9 cellular contexts compared by ENCODE assay signal in the genomic region with DNA sequence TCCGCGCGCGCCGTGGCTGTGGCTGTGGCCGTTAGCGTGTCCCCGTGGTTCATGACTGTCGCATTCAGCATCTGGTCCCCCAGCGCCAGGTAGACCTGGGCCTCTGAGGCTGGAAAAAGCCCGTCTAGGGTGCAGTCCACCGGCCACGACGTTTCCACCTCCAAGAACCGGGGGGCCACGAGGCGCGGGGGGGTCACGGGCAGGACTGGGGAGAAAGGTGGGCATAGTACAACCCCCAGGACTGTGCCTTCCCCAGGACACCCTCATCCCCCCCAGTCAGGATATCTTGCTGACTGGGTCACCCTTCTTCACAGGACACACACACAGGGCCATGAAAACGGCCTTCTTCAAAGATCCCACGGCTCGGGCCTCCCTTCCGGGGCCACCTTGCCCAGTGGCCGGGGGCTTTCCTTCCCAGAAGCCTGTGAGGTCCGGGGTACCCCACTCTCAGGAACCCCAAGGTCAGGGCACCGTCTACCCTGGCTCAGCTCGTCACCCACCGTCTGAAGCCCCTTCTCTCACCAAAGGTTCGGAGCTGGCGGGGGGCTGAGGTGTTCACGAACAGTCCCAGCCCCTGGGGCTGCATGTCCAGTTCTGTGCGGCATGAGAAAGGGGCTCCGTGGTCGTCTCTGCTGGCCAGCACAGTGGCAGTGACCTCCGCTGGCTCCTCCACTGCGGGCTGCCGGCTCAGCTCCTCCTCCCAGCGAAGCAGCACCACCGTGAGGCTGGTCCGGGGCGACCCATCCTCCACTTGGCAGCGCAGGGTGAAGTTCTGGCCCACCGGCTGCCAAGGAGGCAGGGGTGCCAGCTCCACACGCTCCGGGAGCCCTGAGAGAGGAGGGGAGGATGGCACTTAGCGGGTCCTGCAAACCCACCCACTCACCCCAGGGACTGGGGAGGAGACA. TPM values are rescaled to one million over a fixed set of nuclear protein-coding genes. Genes with fewer than 3 reads are reported as not detected.
DNase-seq lines count a peak whose midpoint lies in the region; ATAC-seq, FAIRE-seq and TF ChIP-seq lines count a peak whose summit lies in the region.
"Had no signal": no experiment of that assay in that cellular context is flagged by ENCODE, and none has a peak within 500 bp of the region (broad histone marks: within the 10 kb centered on the region; RNA-seq: fewer than 3 reads in every experiment).

No MANE protein-coding gene starts in this region.

- peak overlapping the region; percentile 8 for H3K9ac ChIP-seq in trophoblast cell (ENCODE audit: low read length)

- no peak overlapping the region for H3K23ac ChIP-seq in trophoblast cell (ENCODE audit: low read length)

- H3K36me3 ChIP-seq in BJ (ENCODE audit: control insufficient read depth, insufficient read depth, low read length) (no peaks in the 10 kb centered on the region; the same call in 1 of the 2 replicates), RWPE2 (ENCODE audit: low read depth) (peaks cover 13% of the 10 kb centered on the region; the same call in 1 of the 2 replicates), trophoblast cell (ENCODE audit: control insufficient read depth in 1 of 2, insufficient read depth in 2 of 2, low read length in 2 of 2) (peaks cover 2 to 5% of the 10 kb centered on the region in 2 experiments), small intestine (ENCODE audit: control insufficient read depth in 2 of 2, insufficient read depth in 2 of 2, low read length in 2 of 2) (peaks cover 0 to 1% of the 10 kb centered on the region in 2 donors)

- POLR2A ChIA-PET in BJ (lab: Charles Lee) = interaction anchor here (0.6 kb wide), 1 partner anchor 9 kb away, joined by 6 read pairs; no protein-coding TSS in a partner anchor

- no peak overlapping the region for H2AK5ac ChIP-seq in trophoblast cell (ENCODE audit: low read length)

- CTCF ChIA-PET in BJ (lab: Yijun Ruan, JAX) = interaction anchor here (0.6 to 2.6 kb wide), 8 partner anchors 7 to 335 kb away, joined by 3 to 14 read pairs (median 4); no protein-coding TSS in a partner anchor

- no peak for FAIRE-seq in H54 (lab: Jason Lieb, UNC)
- FAIRE-seq in small intestine (lab: Jason Lieb, UNC) = no peak

- no peak for TF ChIP-seq POLR2A in H54 (IDR thresholded peaks at IDR 0.05; ENCODE audit: low read depth, low read length)

- no CpG with 5 or more reads among the region's 46 CpGs for WGBS in trophoblast cell (ENCODE audit: extremely low coverage, insufficient coverage, insufficient read length)
- WGBS in small intestine, 3 donors = 45 to 54% (median 52%) methylated on average over 41 to 46 of the region's 46 CpGs

- H3K27ac ChIP-seq in RWPE2 (ENCODE audit: poor library complexity, severe bottlenecking) (no peak overlapping the region), trophoblast cell (ENCODE audit: low read depth, low read length) (no peak overlapping the region), small intestine (ENCODE audit: low read depth in 1 of 2, low read length in 1 of 2) (no peak overlapping the region)

- DNase-seq in BJ (ENCODE audit: low read depth) = no peak
- DNase-seq in RWPE2 (ENCODE audit: low spot score) = no peak
- DNase-seq in fibroblast of the aortic adventitia (ENCODE audit: low read depth) = no peak
- DNase-seq in trophoblast cell = no peak
- no peak for DNase-seq in H54 (ENCODE audit: insufficient read length, low spot score)
- DNase-seq in small intestine = no peak
- DNase-seq in SK-N-DZ (ENCODE audit: low spot score) = no peak
- DNase-seq: activated T-cell treated with anti-CD3 and anti-CD28 coated beads, Interleukin-2, amount 50 U/mL, for 4 hours had no signal

- no peak overlapping the region for H2BK120ac ChIP-seq in trophoblast cell (ENCODE audit: insufficient read depth, low read length, poor library complexity)

- peaks cover 6% of the 10 kb centered on the region for H3K79me1 ChIP-seq in trophoblast cell (ENCODE audit: low read length)

- peak overlapping the region; percentile 10; the same call in 1 of the 2 replicates for H3K4me3 ChIP-seq in BJ (ENCODE audit: low read depth, low read length)
- peak overlapping the region; percentile 84 for H3K4me3 ChIP-seq in RWPE2 (ENCODE audit: severe bottlenecking)
- H3K4me3 ChIP-seq in fibroblast of the aortic adventitia (ENCODE audit: low read depth, low read length) = peak overlapping the region; percentile 53
- H3K4me3 ChIP-seq in trophoblast cell (ENCODE audit: low read depth, low read length) = no peak overlapping the region
- peak overlapping the region in 1 of 2 donors; percentile 90 for H3K4me3 ChIP-seq in small intestine (ENCODE audit: low read depth in 1 of 2, low read length in 2 of 2)

- no peak for TF ChIP-seq CTCF in BJ (IDR thresholded peaks at IDR 0.05; ENCODE audit: insufficient read depth, low read depth, low read length)
- TF ChIP-seq CTCF in RWPE2 (IDR thresholded peaks at IDR 0.05; ENCODE audit: poor library complexity, severe bottlenecking) = peak; percentile 12
- no peak for TF ChIP-seq CTCF in fibroblast of the aortic adventitia (IDR thresholded peaks at IDR 0.05; ENCODE audit: insufficient read depth, low read length)

- H3K4ac ChIP-seq in trophoblast cell (ENCODE audit: low read depth, low read length) = no peak overlapping the region

- H2AFZ ChIP-seq in trophoblast cell (ENCODE audit: insufficient read depth, low read length, poor library complexity) = peak overlapping the region; percentile 41

- H3K9me3 ChIP-seq in RWPE2 (ENCODE audit: severe bottlenecking) = no peaks in the 10 kb centered on the region
- H3K9me3 ChIP-seq in trophoblast cell (ENCODE audit: insufficient read depth, low read depth, low read length) = no peaks in the 10 kb centered on the region
- no peaks in the 10 kb centered on the region for H3K9me3 ChIP-seq in small intestine (ENCODE audit: control insufficient read depth, low read depth)

- H3K18ac ChIP-seq in trophoblast cell (ENCODE audit: low read length) = peak overlapping the region; percentile 12

- H4K91ac ChIP-seq in trophoblast cell (ENCODE audit: low read depth, low read length) = no peak overlapping the region

- peaks cover 11% of the 10 kb centered on the region for H3K79me2 ChIP-seq in trophoblast cell (ENCODE audit: control insufficient read depth, insufficient read depth, low read length, poor library complexity)

- no peak overlapping the region for H4K12ac ChIP-seq in trophoblast cell (ENCODE audit: low read depth, low read length)

- no peak for ATAC-seq in RWPE2 (ENCODE audit: low read depth)
- ATAC-seq in HG02885 (IDR thresholded peaks at IDR 0.05; ENCODE audit: poor library complexity, unreplicated experiment) = no peak
- ATAC-seq: activated T-cell treated with anti-CD3 and anti-CD28 coated beads, Interleukin-2, amount 50 U/mL, for 4 hours had no signal

- peak overlapping the region; percentile 34 for H4K8ac ChIP-seq in trophoblast cell (ENCODE audit: low read depth, low read length)

- no peak overlapping the region for H2BK5ac ChIP-seq in trophoblast cell (ENCODE audit: low read depth, low read length, poor library complexity)

- H3K4me1 ChIP-seq in RWPE2 (ENCODE audit: insufficient read depth, poor library complexity, severe bottlenecking) = no peaks in the 10 kb centered on the region
- H3K4me1 ChIP-seq in trophoblast cell (ENCODE audit: control insufficient read depth in 1 of 2, insufficient read depth in 2 of 2, low read length in 2 of 2) = peaks cover 18 to 20% of the 10 kb centered on the region in 2 experiments
- H3K4me1 ChIP-seq in small intestine (ENCODE audit: control insufficient read depth in 2 of 2, insufficient read depth in 1 of 2, low read depth in 1 of 2, low read length in 1 of 2) = no peaks in the 10 kb centered on the region

- H3K27me3 ChIP-seq in BJ (ENCODE audit: control insufficient read depth, insufficient read depth, low read length) (no peaks in the 10 kb centered on the region), RWPE2 (ENCODE audit: insufficient read depth, poor library complexity, severe bottlenecking) (no peaks in the 10 kb centered on the region), trophoblast cell (ENCODE audit: insufficient read depth, low read length) (no peaks in the 10 kb centered on the region), small intestine (ENCODE audit: control insufficient read depth in 2 of 2, insufficient read depth in 2 of 2, low read length in 2 of 2) (no peaks in the 10 kb centered on the region)

- no peak overlapping the region for H3K14ac ChIP-seq in trophoblast cell (ENCODE audit: low read length)

- peak overlapping the region; percentile 94 for H3K4me2 ChIP-seq in trophoblast cell (ENCODE audit: low read length)

- H2BK12ac ChIP-seq in trophoblast cell (ENCODE audit: low read length) = no peak overlapping the region

RNA-seq across cellular contexts. Expression of a gene that starts 2.1 kb away (rescaled TPM):
- polyA plus RNA-seq in BJ (2011; rRNA removed) (2.5 and 5.1 TPM in 2 replicates), small intestine (10 to 100 TPM; 14.1 to 27.6 (median 14.5) TPM)
- polyA minus RNA-seq in BJ (2011; rRNA and poly(A)+ RNA removed) = 2.5 and 4.9 TPM in 2 replicates
- 6.5 and 12.0 TPM in 2 replicates for total RNA-seq in fibroblast of the aortic adventitia (ENCODE audit: low replicate concordance)
- 32.5 and 33.1 TPM in 2 replicates for polyA plus RNA-seq in trophoblast cell (2013)
- polyA plus RNA-seq in SK-N-DZ (2014; cell fraction: cytosol; rRNA removed) = 17.8 and 20.7 TPM in 2 replicates
- polyA plus RNA-seq in SK-N-DZ (2014; cell fraction: nucleus; rRNA removed) = 10.8 and 28.6 TPM in 2 replicates

RNA-seq across cellular contexts. Expression of a gene that starts 4.0 kb away (rescaled TPM):
- polyA plus RNA-seq in BJ (2011; rRNA removed) (11.7 and 17.3 TPM in 2 replicates), small intestine (10 to 100 TPM; 11.5 to 23.8 (median 20.6) TPM)
- 5.6 and 9.8 TPM in 2 replicates for polyA minus RNA-seq in BJ (2011; rRNA and poly(A)+ RNA removed)
- 1.3 and 8.5 TPM in 2 replicates for total RNA-seq in fibroblast of the aortic adventitia (ENCODE audit: low replicate concordance)
- polyA plus RNA-seq in trophoblast cell (2013) = 6.5 and 6.9 TPM in 2 replicates
- 1.0 and 1.8 TPM in 2 replicates for polyA plus RNA-seq in SK-N-DZ (2014; cell fraction: cytosol; rRNA removed)
- polyA plus RNA-seq in SK-N-DZ (2014; cell fraction: nucleus; rRNA removed) = 0.84 and 3.6 TPM in 2 replicates

RNA-seq across cellular contexts. Expression of a gene that starts 19.6 kb away (rescaled TPM):
- polyA plus RNA-seq in BJ (2011; rRNA removed) = 25.6 and 40.1 TPM in 2 replicates
- 12.8 and 20.1 TPM in 2 replicates for polyA minus RNA-seq in BJ (2011; rRNA and poly(A)+ RNA removed)
- total RNA-seq in fibroblast of the aortic adventitia (ENCODE audit: low replicate concordance) = 15.1 and 97.6 TPM in 2 replicates
- 11.9 and 12.2 TPM in 2 replicates for polyA plus RNA-seq in trophoblast cell (2013)
- 10 to 100 TPM; 15.1 to 22.9 (median 19.9) TPM for polyA plus RNA-seq in small intestine
- polyA plus RNA-seq in SK-N-DZ (2014; cell fraction: cytosol; rRNA removed) = 19.8 and 31.5 TPM in 2 replicates
- polyA plus RNA-seq in SK-N-DZ (2014; cell fraction: nucleus; rRNA removed) = 34.2 and 43.1 TPM in 2 replicates

RNA-seq across cellular contexts. Expression of a gene that starts 25.8 kb away (rescaled TPM):
- polyA plus RNA-seq in BJ (2011; rRNA removed) (1.2 TPM in 2 replicates), small intestine (1 to 10 TPM; 6.4 to 9.5 (median 8.9) TPM)
- polyA minus RNA-seq in BJ (2011; rRNA and poly(A)+ RNA removed) = 1.1 TPM in 1 of 2 replicates, not detected in the other
- total RNA-seq in fibroblast of the aortic adventitia (ENCODE audit: low replicate concordance) = 0.16 and 0.63 TPM in 2 replicates
- 1.8 and 1.9 TPM in 2 replicates for polyA plus RNA-seq in trophoblast cell (2013)
- 1.6 and 2.4 TPM in 2 replicates for polyA plus RNA-seq in SK-N-DZ (2014; cell fraction: cytosol; rRNA removed)
- polyA plus RNA-seq in SK-N-DZ (2014; cell fraction: nucleus; rRNA removed) = 16.2 and 24.5 TPM in 2 replicates

RNA-seq across cellular contexts. Expression of a gene that starts 45.0 kb away (rescaled TPM):
- polyA plus RNA-seq in BJ (2011; rRNA removed) (31.7 and 40.9 TPM in 2 replicates), small intestine (100 to 1,000 TPM in 2 of 3 donors, 10 to 100 TPM in 1; 81.8 to 162 (median 146) TPM)
- 30.4 and 33.3 TPM in 2 replicates for polyA minus RNA-seq in BJ (2011; rRNA and poly(A)+ RNA removed)
- 25.7 and 51.5 TPM in 2 replicates for total RNA-seq in fibroblast of the aortic adventitia (ENCODE audit: low replicate concordance)
- polyA plus RNA-seq in trophoblast cell (2013) = 62.0 and 64.7 TPM in 2 replicates
- polyA plus RNA-seq in SK-N-DZ (2014; cell fraction: cytosol; rRNA removed) = 22.0 and 26.4 TPM in 2 replicates
- 212 and 214 TPM in 2 replicates for polyA plus RNA-seq in SK-N-DZ (2014; cell fraction: nucleus; rRNA removed)
